In genomic region chr2:239381709-239382134, GRCh38 we compare ENCODE assay signal across 9 cellular contexts. TPM values are rescaled to one million over a fixed set of nuclear protein-coding genes. Genes with fewer than 3 reads are reported as not detected.
DNase-seq lines count a peak whose midpoint lies in the region; ATAC-seq, FAIRE-seq and TF ChIP-seq lines count a peak whose summit lies in the region.
"Had no signal": no experiment of that assay in that cellular context is flagged by ENCODE, and none has a peak within 500 bp of the region (broad histone marks: within the 10 kb centered on the region; RNA-seq: fewer than 3 reads in every experiment).

No MANE protein-coding gene starts in this region.

- ATAC-seq in HG03060 (IDR thresholded peaks at IDR 0.05; ENCODE audit: low read depth, unreplicated experiment) (peak; percentile 42), pancreas (no peak)

- peaks cover 22% of the 10 kb centered on the region for H3K4me1 Mint-ChIP-seq in activated naive CD8-positive, alpha-beta T cell treated with anti-CD3 and anti-CD28 coated beads for 36 hours

- peaks cover 5% of the 10 kb centered on the region for H3K36me3 Mint-ChIP-seq in activated naive CD8-positive, alpha-beta T cell treated with anti-CD3 and anti-CD28 coated beads for 36 hours

- POLR2A ChIA-PET in RWPE1 (lab: Yijun Ruan, JAX; ENCODE audit: low non-redundant PET): no interaction called here

- no peaks in the 10 kb centered on the region for H3K27me3 Mint-ChIP-seq in activated naive CD8-positive, alpha-beta T cell treated with anti-CD3 and anti-CD28 coated beads for 36 hours

- H3K9ac ChIP-seq in kidney (ENCODE audit: low read length in 2 of 2): no peak overlapping the region

- H3K27ac Mint-ChIP-seq in activated naive CD8-positive, alpha-beta T cell treated with anti-CD3 and anti-CD28 coated beads for 36 hours: peak overlapping the region; percentile 86

- no peaks in the 10 kb centered on the region for H3K36me3 ChIP-seq in kidney (ENCODE audit: control insufficient read depth in 1 of 2, insufficient read depth in 2 of 2, low read length in 2 of 2)
- H3K36me3 ChIP-seq in pancreas: no peaks in the 10 kb centered on the region

- H3K9me3 Mint-ChIP-seq in activated naive CD8-positive, alpha-beta T cell treated with anti-CD3 and anti-CD28 coated beads for 36 hours: no peaks in the 10 kb centered on the region

- no peaks in the 10 kb centered on the region for H3K9me3 ChIP-seq in kidney (ENCODE audit: control insufficient read depth in 1 of 2, low read length in 2 of 2)
- no peaks in the 10 kb centered on the region for H3K9me3 ChIP-seq in pancreas

- H3K27ac ChIP-seq in temporal lobe (ENCODE audit: low read depth, low read length): peak overlapping the region; percentile 60
- no peak overlapping the region for H3K27ac ChIP-seq in RWPE1
- H3K27ac ChIP-seq in kidney (ENCODE audit: low read depth in 2 of 2, low read length in 2 of 2): no peak overlapping the region
- no peak overlapping the region for H3K27ac ChIP-seq in pancreas
- H3K27ac ChIP-seq: SK-N-MC had no signal

- CTCF ChIA-PET in RWPE1 (lab: Yijun Ruan, JAX): no interaction called here

- TF ChIP-seq CTCF in RWPE1 (conservative IDR thresholded peaks at IDR 0.05; ENCODE audit: low read depth): no peak
- TF ChIP-seq CTCF in kidney (IDR thresholded peaks at IDR 0.05; ENCODE audit: borderline replicate concordance, extremely low read depth, insufficient read depth): no peak
- no peak for TF ChIP-seq CTCF in pancreas (IDR thresholded peaks at IDR 0.05)

- no peaks in the 10 kb centered on the region for H3K27me3 ChIP-seq in pancreas

- H3K4me3 Mint-ChIP-seq in activated naive CD8-positive, alpha-beta T cell treated with anti-CD3 and anti-CD28 coated beads for 36 hours: peak overlapping the region; percentile 76

- 90 to 95% methylated on average over 7 of the region's 7 CpGs for WGBS in pancreas, 2 donors

- DNase-seq in stimulated activated CD4-positive, alpha-beta T cell treated with anti-CD3 and anti-CD28 coated beads, Interleukin-1b, Interleukin-23, amount 100 ng/mL, for 48 hours: peak; percentile 56
- DNase-seq in stimulated activated CD4-positive, alpha-beta T cell treated with anti-CD3 and anti-CD28 coated beads, Interleukin-12 subunit alpha, Interleukin-12 subunit beta, amount 100 ng/mL, for 4 hours: no peak
- DNase-seq in activated naive CD8-positive, alpha-beta T cell treated with anti-CD3 and anti-CD28 coated beads for 36 hours: no peak
- no peak for DNase-seq in RWPE1 (ENCODE audit: low spot score)
- no peak for DNase-seq in kidney
- no peak for DNase-seq in pancreas

- H3K4me1 ChIP-seq in kidney (ENCODE audit: control insufficient read depth in 1 of 2, insufficient read depth in 1 of 2, low read depth in 1 of 2, low read length in 2 of 2): peaks cover 0 to 2% of the 10 kb centered on the region in 2 donors
- H3K4me1 ChIP-seq in pancreas: no peaks in the 10 kb centered on the region

- H3K4me3 ChIP-seq in kidney (ENCODE audit: low read length in 2 of 2) (no peak overlapping the region), pancreas (no peak overlapping the region)
- H3K4me3 ChIP-seq: SK-N-MC had no signal

- intact Hi-C loops in kidney (cut with DNase I) (no loop called here), pancreas (cut with DNase I) (no loop called here)

- FAIRE-seq in kidney (lab: Jason Lieb, UNC) (no peak), pancreas (lab: Jason Lieb, UNC) (no peak)

RNA-seq across cellular contexts. Expression of gene HDAC4, which starts 19.1 kb away (rescaled TPM):
- 10 to 100 TPM; 19.1 to 20.2 TPM for total RNA-seq in activated naive CD8-positive, alpha-beta T cell treated with anti-CD3 and anti-CD28 coated beads for 36 hours
- total RNA-seq in temporal lobe: 24.1 TPM
- 56.8 TPM for total RNA-seq in kidney
- polyA plus RNA-seq in kidney (ENCODE audit: insufficient read depth, low read depth, low replicate concordance): 2.2 TPM
- 10 to 100 TPM; 14.7 to 31.8 (median 17.5) TPM for total RNA-seq in pancreas
- 10 to 100 TPM in 1 of 2 donors, 1 to 10 TPM in 1; 8.2 to 12.6 TPM for polyA plus RNA-seq in pancreas
